In the genomic region with DNA sequence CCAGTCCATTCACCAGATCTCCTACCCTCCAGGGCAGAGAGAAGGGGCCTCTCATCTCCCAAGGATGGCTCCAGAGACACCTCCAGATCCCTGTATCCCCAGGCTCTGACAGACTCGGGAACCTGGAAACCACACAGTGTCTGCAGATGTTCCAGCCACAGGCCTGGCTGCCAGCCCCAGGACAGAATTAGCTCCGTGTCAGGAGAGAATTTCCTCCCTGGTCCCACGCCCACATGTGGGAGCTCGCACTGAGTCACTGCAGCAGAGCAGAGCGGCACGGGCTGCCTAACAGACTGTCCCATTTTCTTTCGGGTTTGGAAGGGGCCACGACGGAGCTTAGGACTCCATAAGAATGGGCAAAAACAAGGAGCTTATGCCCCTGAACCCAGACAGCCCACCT, we compare ENCODE assay signal across 9 cellular contexts. TPM values are rescaled to one million over a fixed set of nuclear protein-coding genes. Genes with fewer than 3 reads are reported as not detected.
A peak's percentile ranks its signal among the peaks of the same experiment; 100 is the strongest.
DNase-seq lines count a peak whose midpoint lies in the region; ATAC-seq, FAIRE-seq and TF ChIP-seq lines count a peak whose summit lies in the region.
"Had no signal": no experiment of that assay in that cellular context is flagged by ENCODE, and none has a peak within 500 bp of the region (broad histone marks: within the 10 kb centered on the region; RNA-seq: fewer than 3 reads in every experiment).

No MANE protein-coding gene starts in this region.

- H3K9ac ChIP-seq in mesendoderm (ENCODE audit: low read length), result no peak overlapping the region

- peak overlapping the region; percentile 45 for H3K56ac ChIP-seq in mesendoderm (ENCODE audit: low read length)

- H3K36me3 ChIP-seq in mesendoderm (ENCODE audit: control insufficient read depth, insufficient read depth, low read length), result no peaks in the 10 kb centered on the region

- DNase-seq in stimulated activated CD4-positive, alpha-beta T cell treated with anti-CD3 and anti-CD28 coated beads, Interleukin-15, amount 100 ng/mL, for 24 hours, result peak; percentile 27
- no peak for DNase-seq in stimulated activated CD4-positive, alpha-beta T cell treated with anti-CD3 and anti-CD28 coated beads, Interleukin-12 subunit alpha, Interleukin-12 subunit beta, amount 100 ng/mL, for 4 hours
- peak; percentile 96 for DNase-seq in coronary artery (ENCODE audit: low spot score)
- DNase-seq in mesendoderm, result no peak
- DNase-seq in urothelium cell line (ENCODE audit: low spot score), result peak; percentile 73
- DNase-seq in NCI-H510A (lab: John Stamatoyannopoulos, UW), result no peak
- no peak for DNase-seq in GM19239 (ENCODE audit: insufficient read length, low spot score)

- no peak overlapping the region for H2AK5ac ChIP-seq in mesendoderm (ENCODE audit: low read length)

- no CpG with 5 or more reads among the region's 9 CpGs for WGBS in mesendoderm (ENCODE audit: extremely low coverage, insufficient coverage, low lambda C conversion rate)

- no peak for TF ChIP-seq CTCF in coronary artery (IDR thresholded peaks at IDR 0.05)

- H2BK120ac ChIP-seq in mesendoderm (ENCODE audit: low read depth, low read length), result peak overlapping the region; percentile 1

- H3K27ac ChIP-seq in coronary artery (peak overlapping the region; percentile 93 to 95), mesendoderm (ENCODE audit: low read depth, low read length) (no peak overlapping the region)
- H3K27ac ChIP-seq: VCaP had no signal

- no peak for ATAC-seq in GM19351 (IDR thresholded peaks at IDR 0.05; ENCODE audit: unreplicated experiment)

- H4K5ac ChIP-seq in mesendoderm (ENCODE audit: low read length), result no peak overlapping the region

- H3K18ac ChIP-seq in mesendoderm (ENCODE audit: low read length), result peak overlapping the region; percentile 57

- H2BK15ac ChIP-seq in mesendoderm (replicated peaks; ENCODE audit: low read depth), result no peak overlapping the region

- no peaks in the 10 kb centered on the region for H3K27me3 ChIP-seq in mesendoderm (ENCODE audit: insufficient read depth, low read length, poor library complexity)

- H3K79me2 ChIP-seq in mesendoderm (ENCODE audit: control insufficient read depth, insufficient read depth, low read length), result no peaks in the 10 kb centered on the region

- no peaks in the 10 kb centered on the region for H3K79me1 ChIP-seq in mesendoderm (ENCODE audit: low read length)

- no peak overlapping the region for H3K4me2 ChIP-seq in mesendoderm (ENCODE audit: low read length)

- peak overlapping the region; percentile 59 for H3K4me3 ChIP-seq in coronary artery
- no peak overlapping the region for H3K4me3 ChIP-seq in mesendoderm (ENCODE audit: low read length)

- H2BK5ac ChIP-seq in mesendoderm (ENCODE audit: low read length), result no peak overlapping the region

- H3K4ac ChIP-seq in mesendoderm (ENCODE audit: low read depth, low read length), result no peak overlapping the region

- H4K8ac ChIP-seq in mesendoderm (ENCODE audit: low read depth, low read length), result no peak overlapping the region

- H3K4me1 ChIP-seq in mesendoderm (ENCODE audit: control insufficient read depth, low read depth, low read length), result peaks cover 11% of the 10 kb centered on the region

- FAIRE-seq in urothelium cell line (lab: Jason Lieb, UNC), result no peak
- FAIRE-seq in GM19239 (lab: Jason Lieb, UNC), result no peak

- H3K23ac ChIP-seq in mesendoderm (ENCODE audit: low read length), result no peak overlapping the region

RNA-seq across cellular contexts. Expression of a gene that starts 33.6 kb away (rescaled TPM):
- 1.6 TPM for polyA plus RNA-seq in mesendoderm (2013, experiment 1 of 2)
- polyA plus RNA-seq in mesendoderm (2013, experiment 2 of 2), result 1.6 TPM

Comparison
In these comparisons a context has a peak if more than half of its experiments do, and no peak if none do; other contexts are left out.
1. DNase-seq: peak in stimulated activated CD4-positive, alpha-beta T cell treated with anti-CD3 and anti-CD28 coated beads, Interleukin-15, amount 100 ng/mL, for 24 hours (single experiment), coronary artery (single experiment) and urothelium cell line (single experiment); none in stimulated activated CD4-positive, alpha-beta T cell treated with anti-CD3 and anti-CD28 coated beads, Interleukin-12 subunit alpha, Interleukin-12 subunit beta, amount 100 ng/mL, for 4 hours (single experiment), mesendoderm (single experiment), NCI-H510A (single experiment) and GM19239 (single experiment).